10 cellular contexts compared by ENCODE assay signal in genomic region chr2:149017116-149017985, GRCh38. TPM values are rescaled to one million over a fixed set of nuclear protein-coding genes. Genes with fewer than 3 reads are reported as not detected.
A peak's percentile ranks its signal among the peaks of the same experiment; 100 is the strongest.
DNase-seq lines count a peak whose midpoint lies in the region; ATAC-seq and TF ChIP-seq lines count a peak whose summit lies in the region.
"Had no signal": no experiment of that assay in that cellular context is flagged by ENCODE, and none has a peak within 500 bp of the region (broad histone marks: within the 10 kb centered on the region; RNA-seq: fewer than 3 reads in every experiment).

No MANE protein-coding gene starts in this region.

- CTCF ChIA-PET in RWPE1 (lab: Yijun Ruan, JAX), result interaction anchor here (0.6 to 3.6 kb wide), 21 partner anchors 9 to 891 kb away, joined by 3 to 29 read pairs (median 4); partner anchors contain the start of gene LYPD6B

- TF ChIP-seq POLR2A in suprapubic skin (IDR thresholded peaks at IDR 0.05), result no peak

- peak overlapping the region; percentile 55 for H3K27ac Mint-ChIP-seq in activated T-helper 17 cell treated with anti-CD3 and anti-CD28 coated beads, Interleukin-2, amount 50 U/mL, for 72 hours
- H3K27ac Mint-ChIP-seq: stimulated activated naive CD8-positive, alpha-beta T cell treated with anti-CD3 and anti-CD28 coated beads, Interleukin-15, Interleukin-2, amounts not matched to agents 100 ng/mL and 50 ng/mL, for 24 hours had no signal

- POLR2A ChIA-PET in RWPE1 (lab: Yijun Ruan, JAX; ENCODE audit: low non-redundant PET), result no interaction called here

- H3K4me3 ChIP-seq in fibroblast of villous mesenchyme (ENCODE audit: low read depth, low read length) (no peak overlapping the region), suprapubic skin (no peak overlapping the region)
- H3K4me3 ChIP-seq: BLaER1 had no signal

- peak; percentile 69 for ATAC-seq in activated T-helper 17 cell treated with anti-CD3 and anti-CD28 coated beads, Interleukin-2, amount 50 U/mL, for 72 hours (replicated peaks)

- H3K27ac ChIP-seq in RWPE1, result no peak overlapping the region
- no peak overlapping the region for H3K27ac ChIP-seq in suprapubic skin
- H3K27ac ChIP-seq: BLaER1 had no signal

- no peak overlapping the region for H3K4me3 Mint-ChIP-seq in activated T-helper 17 cell treated with anti-CD3 and anti-CD28 coated beads, Interleukin-2, amount 50 U/mL, for 72 hours
- H3K4me3 Mint-ChIP-seq: stimulated activated naive CD8-positive, alpha-beta T cell treated with anti-CD3 and anti-CD28 coated beads, Interleukin-15, Interleukin-2, amounts not matched to agents 100 ng/mL and 50 ng/mL, for 24 hours had no signal

- no peak for TF ChIP-seq EP300 in suprapubic skin (IDR thresholded peaks at IDR 0.05)

- H3K27me3 Mint-ChIP-seq in activated T-helper 17 cell treated with anti-CD3 and anti-CD28 coated beads, Interleukin-2, amount 50 U/mL, for 72 hours, result no peaks in the 10 kb centered on the region
- H3K27me3 Mint-ChIP-seq: stimulated activated naive CD8-positive, alpha-beta T cell treated with anti-CD3 and anti-CD28 coated beads, Interleukin-15, Interleukin-2, amounts not matched to agents 100 ng/mL and 50 ng/mL, for 24 hours had no signal

- H3K9me3 Mint-ChIP-seq in activated T-helper 17 cell treated with anti-CD3 and anti-CD28 coated beads, Interleukin-2, amount 50 U/mL, for 72 hours, result no peaks in the 10 kb centered on the region
- H3K9me3 Mint-ChIP-seq: stimulated activated naive CD8-positive, alpha-beta T cell treated with anti-CD3 and anti-CD28 coated beads, Interleukin-15, Interleukin-2, amounts not matched to agents 100 ng/mL and 50 ng/mL, for 24 hours had no signal

- no peaks in the 10 kb centered on the region for H3K27me3 ChIP-seq in suprapubic skin
- H3K27me3 ChIP-seq: BLaER1 had no signal

- 45% methylated on average over 14 of the region's 14 CpGs for WGBS in suprapubic skin

- H3K36me3 Mint-ChIP-seq in activated T-helper 17 cell treated with anti-CD3 and anti-CD28 coated beads, Interleukin-2, amount 50 U/mL, for 72 hours (ENCODE audit: low read depth), result peaks cover 38% of the 10 kb centered on the region

- peaks cover 5% of the 10 kb centered on the region for H3K4me1 Mint-ChIP-seq in activated T-helper 17 cell treated with anti-CD3 and anti-CD28 coated beads, Interleukin-2, amount 50 U/mL, for 72 hours

- DNase-seq in NK-92 treated with Interleukin-12 subunit alpha and Interleukin-12 subunit beta, amount 100 ng/mL, for 24 hours (lab: John Stamatoyannopoulos, UW), result peak; percentile 26
- DNase-seq in NK-92 (lab: John Stamatoyannopoulos, UW; ENCODE audit: unreplicated experiment), result no peak
- DNase-seq in M059J (ENCODE audit: low read depth), result peak; percentile 71
- peak; percentile 63 for DNase-seq in RWPE1 (ENCODE audit: low spot score)
- peak; percentile 83 for DNase-seq in fibroblast of villous mesenchyme (ENCODE audit: low read depth)
- DNase-seq in occipital lobe (lab: John Stamatoyannopoulos, UW), result peak; percentile 66
- peak in 1 of 2 donors; percentile 80 for DNase-seq in suprapubic skin (ENCODE audit: low spot score in 2 of 2)

- no peaks in the 10 kb centered on the region for H3K9me3 ChIP-seq in suprapubic skin
- H3K9me3 ChIP-seq: BLaER1 had no signal

- H3K36me3 ChIP-seq in suprapubic skin, result no peaks in the 10 kb centered on the region

- TF ChIP-seq CTCF in RWPE1 (conservative IDR thresholded peaks at IDR 0.05; ENCODE audit: low read depth) (peak; percentile 86), fibroblast of villous mesenchyme (IDR thresholded peaks at IDR 0.05; ENCODE audit: insufficient read depth, low read depth, low read length) (peak; percentile 93), suprapubic skin (IDR thresholded peaks at IDR 0.05) (peak; percentile 81 to 82)

- H3K4me1 ChIP-seq in suprapubic skin, result peaks cover 10% of the 10 kb centered on the region

RNA-seq across cellular contexts. Expression of gene LYPD6B, which starts 21.1 kb away (rescaled TPM):
- total RNA-seq in M059J (2014; rRNA removed; shearing (Covaris generic)), result 27.0 and 28.8 TPM in 2 replicates
- total RNA-seq in activated T-helper 17 cell treated with anti-CD3 and anti-CD28 coated beads, Interleukin-2, amount 50 U/mL, for 72 hours, result not detected
- 1.9 and 3.0 TPM in 2 replicates for total RNA-seq in fibroblast of villous mesenchyme
- 12.5 TPM for total RNA-seq in occipital lobe
- total RNA-seq in suprapubic skin, result 100 to 1,000 TPM in 2 of 4 donors, 10 to 100 TPM in 2; 83.7 to 129 (median 97.7) TPM
